In genomic region chr16:1333149-1333812, GRCh38 we compare ENCODE assay signal across 8 cellular contexts. TPM values are rescaled to one million over a fixed set of nuclear protein-coding genes. Genes with fewer than 3 reads are reported as not detected.
DNase-seq lines count a peak whose midpoint lies in the region; ATAC-seq and TF ChIP-seq lines count a peak whose summit lies in the region.

Gene BAIAP3 (plus strand): TSS chr16:1333645. CDS start chr16:1338550, 4,905 bp downstream.

- no TSS peak for BruUV-seq in OCI-LY7 (replicated peaks; lab: Mats Ljungman, UMichigan)

- TF ChIP-seq CTCF in OCI-LY7 (conservative IDR thresholded peaks at IDR 0.05; ENCODE audit: low read length): no peak

- H3K4me1 Mint-ChIP-seq in activated naive CD8-positive, alpha-beta T cell treated with anti-CD3 and anti-CD28 coated beads, Interleukin-2, amount 10 ng/mL, durations not matched to agents 7 days and 5 days: peaks cover 3% of the 10 kb centered on the region

- no peaks in the 10 kb centered on the region for H3K9me3 ChIP-seq in OCI-LY7 (ENCODE audit: low read length)
- H3K9me3 ChIP-seq in iPS-18c (ENCODE audit: control insufficient read depth, insufficient read depth, low read length): peaks cover 2% of the 10 kb centered on the region

- H3K27ac ChIP-seq in OCI-LY7 (ENCODE audit: low read depth, low read length, poor library complexity, severe bottlenecking): peak within 1 kb of the TSS; percentile 71

- no peaks in the 10 kb centered on the region for H3K9me3 Mint-ChIP-seq in activated naive CD8-positive, alpha-beta T cell treated with anti-CD3 and anti-CD28 coated beads, Interleukin-2, amount 10 ng/mL, durations not matched to agents 7 days and 5 days

- DNase-seq in COLO829 (ENCODE audit: low spot score): peak; percentile 53
- peak; percentile 49 for DNase-seq in OCI-LY7 (ENCODE audit: low spot score)
- peak; percentile 77 for DNase-seq in activated naive CD8-positive, alpha-beta T cell treated with anti-CD3 and anti-CD28 coated beads, Interleukin-2, amount 10 ng/mL, durations not matched to agents 7 days and 5 days
- DNase-seq in stimulated activated CD4-positive, alpha-beta T cell treated with anti-CD3 and anti-CD28 coated beads, Interleukin-4, amount 100 ng/mL, for 24 hours: peak; percentile 48
- no peak for DNase-seq in occipital lobe (lab: John Stamatoyannopoulos, UW)

- CTCF ChIA-PET in OCI-LY7 (lab: Charles Lee; ENCODE audit: unreplicated experiment): no interaction called here

- no peaks in the 10 kb centered on the region for H4K20me1 ChIP-seq in OCI-LY7 (ENCODE audit: insufficient read depth, low read length)

- POLR2A ChIA-PET in OCI-LY7 (lab: Charles Lee): no interaction called here
- POLR2A ChIA-PET in activated naive CD8-positive, alpha-beta T cell treated with anti-CD3 and anti-CD28 coated beads, Interleukin-2, amount 10 ng/mL, durations not matched to agents 7 days and 5 days (lab: Charles Lee): interaction anchor here (1.0 to 2.2 kb wide), 3 partner anchors 10 to 24 kb away, joined by 4 to 9 read pairs (median 4); partner anchors contain the start of gene UBE2I

- no peaks in the 10 kb centered on the region for H3K79me2 ChIP-seq in OCI-LY7 (ENCODE audit: insufficient read depth, low read depth, low read length)

- peak within 1 kb of the TSS; percentile 79; the same call in 1 of the 2 replicates for H3K4me2 ChIP-seq in OCI-LY7 (ENCODE audit: low read length)

- H3K4me3 Mint-ChIP-seq in activated naive CD8-positive, alpha-beta T cell treated with anti-CD3 and anti-CD28 coated beads, Interleukin-2, amount 10 ng/mL, durations not matched to agents 7 days and 5 days: no peak within 1 kb of the TSS

- H3K36me3 Mint-ChIP-seq in activated naive CD8-positive, alpha-beta T cell treated with anti-CD3 and anti-CD28 coated beads, Interleukin-2, amount 10 ng/mL, durations not matched to agents 7 days and 5 days: no peaks in the 10 kb centered on the region

- intact Hi-C loops in OCI-LY7 (cut with micrococcal nuclease; ENCODE audit: unreplicated experiment): no loop called here

- H3K27ac Mint-ChIP-seq in activated naive CD8-positive, alpha-beta T cell treated with anti-CD3 and anti-CD28 coated beads, Interleukin-2, amount 10 ng/mL, durations not matched to agents 7 days and 5 days: no peak within 1 kb of the TSS

- H3K36me3 ChIP-seq in OCI-LY7 (ENCODE audit: insufficient read depth, low read length): no peaks in the 10 kb centered on the region

- H3K9me2 ChIP-seq in OCI-LY7 (ENCODE audit: insufficient read depth, low read length): no peaks in the 10 kb centered on the region

- ATAC-seq in activated naive CD8-positive, alpha-beta T cell treated with anti-CD3 and anti-CD28 coated beads, Interleukin-2, amount 10 ng/mL, durations not matched to agents 7 days and 5 days (ENCODE audit: low read depth): peak; percentile 53
- ATAC-seq in GM18519 (IDR thresholded peaks at IDR 0.05; ENCODE audit: low FRiP score, unreplicated experiment) (no peak), HG03469 (IDR thresholded peaks at IDR 0.05; ENCODE audit: unreplicated experiment) (no peak)

- no peak within 1 kb of the TSS; the same call in 1 of the 2 replicates for H2AFZ ChIP-seq in OCI-LY7 (ENCODE audit: low read length)

- H3K4me1 ChIP-seq in OCI-LY7 (ENCODE audit: insufficient read depth, low read length, poor library complexity, severe bottlenecking): peaks cover 31% of the 10 kb centered on the region

- H3K4me3 ChIP-seq in OCI-LY7 (ENCODE audit: low read depth, low read length, poor library complexity, severe bottlenecking) (no peak within 1 kb of the TSS), iPS-18c (ENCODE audit: insufficient read depth, low read depth, low read length) (peak within 1 kb of the TSS; percentile 50)

- H3K27me3 Mint-ChIP-seq in activated naive CD8-positive, alpha-beta T cell treated with anti-CD3 and anti-CD28 coated beads, Interleukin-2, amount 10 ng/mL, durations not matched to agents 7 days and 5 days: peaks cover 32% of the 10 kb centered on the region

RNA-seq across cellular contexts. Expression of gene BAIAP3, which starts in this region (rescaled TPM):
- total RNA-seq in OCI-LY7 (2014; rRNA removed; shearing (Covaris generic)): 2.9 and 6.3 TPM in 2 replicates
- 2.4 and 3.2 TPM in 2 replicates for total RNA-seq in OCI-LY7 (2022)
- 10 to 100 TPM; 27.4 to 31.2 TPM for total RNA-seq in activated naive CD8-positive, alpha-beta T cell treated with anti-CD3 and anti-CD28 coated beads, Interleukin-2, amount 10 ng/mL, durations not matched to agents 7 days and 5 days
- 5.8 TPM for total RNA-seq in occipital lobe
